10 cellular contexts compared by ENCODE assay signal in genomic region chr12:76866726-76867125, GRCh38. TPM values are rescaled to one million over a fixed set of nuclear protein-coding genes. Genes with fewer than 3 reads are reported as not detected.
A peak's percentile ranks its signal among the peaks of the same experiment; 100 is the strongest.
DNase-seq lines count a peak whose midpoint lies in the region; ATAC-seq and TF ChIP-seq lines count a peak whose summit lies in the region.
"Had no signal": no experiment of that assay in that cellular context is flagged by ENCODE, and none has a peak within 500 bp of the region (broad histone marks: within the 10 kb centered on the region; RNA-seq: fewer than 3 reads in every experiment).

No MANE protein-coding gene starts in this region.

- H3K27ac ChIP-seq in breast epithelium (peak overlapping the region; percentile 29 to 48), fibroblast of lung (ENCODE audit: insufficient read depth, low read length) (peak overlapping the region; percentile 57), tibial nerve (no peak overlapping the region)

- no peak for TF ChIP-seq EP300 in tibial nerve (IDR thresholded peaks at IDR 0.05)

- no peak for ATAC-seq in HG03039 (IDR thresholded peaks at IDR 0.05; ENCODE audit: unreplicated experiment)

- H3K27me3 ChIP-seq in breast epithelium (no peaks in the 10 kb centered on the region), MG63 (no peaks in the 10 kb centered on the region), fibroblast of lung (ENCODE audit: control insufficient read depth, insufficient read depth, low read length) (no peaks in the 10 kb centered on the region), tibial nerve (no peaks in the 10 kb centered on the region)

- WGBS in tibial nerve, 2 donors, result 71 to 74% methylated on average over 8 of the region's 8 CpGs

- intact Hi-C loops in breast epithelium (cut with DNase I; ENCODE audit: low total_unique reads) (no loop called here), MCF 10A (cut with micrococcal nuclease) (no loop called here), posterior vena cava (cut with DNase I) (no loop called here)

- H4K20me1 ChIP-seq in fibroblast of lung (ENCODE audit: control insufficient read depth, extremely low read depth, insufficient read depth, low read length), result no peaks in the 10 kb centered on the region

- H3K4me3 ChIP-seq in breast epithelium, result no peak overlapping the region
- no peak overlapping the region for H3K4me3 ChIP-seq in MG63
- no peak overlapping the region for H3K4me3 ChIP-seq in fibroblast of lung (replicated peaks in 1 of 4; ENCODE audit: control extremely low read depth in 1 of 4, insufficient read depth in 1 of 4, low read depth in 3 of 4, low read length in 4 of 4)
- H3K4me3 ChIP-seq in tibial nerve, result no peak overlapping the region

- no peaks in the 10 kb centered on the region for H3K36me3 Mint-ChIP-seq in MCF 10A (ENCODE audit: insufficient read depth, unreplicated experiment)

- H3K9me3 ChIP-seq in breast epithelium (no peaks in the 10 kb centered on the region), MG63 (no peaks in the 10 kb centered on the region), fibroblast of lung (ENCODE audit: control insufficient read depth, insufficient read depth, low read depth, low read length) (no peaks in the 10 kb centered on the region), tibial nerve (no peaks in the 10 kb centered on the region)

- H3K9me3 Mint-ChIP-seq in MCF 10A (ENCODE audit: unreplicated experiment), result no peaks in the 10 kb centered on the region
- H3K9me3 Mint-ChIP-seq: central memory CD8-positive, alpha-beta T cell had no signal

- H3K4me1 ChIP-seq in breast epithelium (no peaks in the 10 kb centered on the region), fibroblast of lung (ENCODE audit: control insufficient read depth, extremely low read depth, insufficient read depth, low read length) (peaks cover 24% of the 10 kb centered on the region), tibial nerve (peaks cover 0 to 10% (median 0%) of the 10 kb centered on the region in 4 donors)

- no peak overlapping the region for H3K4me3 Mint-ChIP-seq in MCF 10A (ENCODE audit: unreplicated experiment)
- H3K4me3 Mint-ChIP-seq: central memory CD8-positive, alpha-beta T cell had no signal

- DNase-seq in breast epithelium (ENCODE audit: low spot score in 2 of 2) (no peak), MCF 10A (ENCODE audit: unreplicated experiment) (no peak), MG63 (peak; percentile 65), fibroblast of lung (ENCODE audit: low read depth in 2 of 2) (peak; percentile 41 to 84), tibial nerve (ENCODE audit: low spot score in 2 of 2) (no peak), anterior cingulate cortex (lab: John Stamatoyannopoulos, UW) (no peak), posterior vena cava (ENCODE audit: low spot score) (no peak)
- DNase-seq: NCI-H1417 treated with DMSO at 0.1 percent for 48 hours had no signal

- H3K4me1 Mint-ChIP-seq in MCF 10A (ENCODE audit: insufficient read depth, unreplicated experiment), result no peaks in the 10 kb centered on the region
- H3K4me1 Mint-ChIP-seq: central memory CD8-positive, alpha-beta T cell had no signal

- CTCF ChIA-PET in MCF 10A (lab: Yijun Ruan, JAX), result interaction anchor here (1.2 to 1.3 kb wide), 2 partner anchors 9 to 46 kb away, joined by 3 to 4 read pairs; no protein-coding TSS in a partner anchor

- peak overlapping the region; percentile 30 for H3K4me2 ChIP-seq in fibroblast of lung (ENCODE audit: extremely low read depth, insufficient read depth, low read length)

- BruUV-seq in MCF 10A (replicated peaks; lab: Mats Ljungman, UMichigan), result no TSS peak

- no peaks in the 10 kb centered on the region for H3K79me2 ChIP-seq in fibroblast of lung (ENCODE audit: control insufficient read depth, insufficient read depth, low read length)

- no peak for TF ChIP-seq POLR2A in breast epithelium (IDR thresholded peaks at IDR 0.05)
- no peak for TF ChIP-seq POLR2A in tibial nerve (IDR thresholded peaks at IDR 0.05)

- POLR2A ChIA-PET in MCF 10A (lab: Yijun Ruan, JAX), result interaction anchor here (0.6 kb wide), 1 partner anchor 9 kb away, joined by 3 read pairs; no protein-coding TSS in a partner anchor

- H3K9ac ChIP-seq in fibroblast of lung (ENCODE audit: insufficient read depth, low read length), result no peak overlapping the region

- H2AFZ ChIP-seq in fibroblast of lung (ENCODE audit: low read length), result no peak overlapping the region

- TF ChIP-seq CTCF in breast epithelium (IDR thresholded peaks at IDR 0.05), result no peak
- TF ChIP-seq CTCF in MCF 10A (IDR thresholded peaks at IDR 0.05; ENCODE audit: unreplicated experiment), result no peak
- TF ChIP-seq CTCF in fibroblast of lung (conservative IDR thresholded peaks at IDR 0.05 in 1 of 2, IDR thresholded peaks at IDR 0.05 in 1 of 2; ENCODE audit: low read depth in 1 of 2, low read length in 2 of 2), result no peak
- no peak for TF ChIP-seq CTCF in tibial nerve (IDR thresholded peaks at IDR 0.05)

- H3K36me3 ChIP-seq in breast epithelium (no peaks in the 10 kb centered on the region), MG63 (no peaks in the 10 kb centered on the region), fibroblast of lung (ENCODE audit: control insufficient read depth, insufficient read depth, low read length) (no peaks in the 10 kb centered on the region), tibial nerve (no peaks in the 10 kb centered on the region)

- H3K27me3 Mint-ChIP-seq in MCF 10A (ENCODE audit: insufficient read depth, unreplicated experiment), result no peaks in the 10 kb centered on the region

- H3K27ac Mint-ChIP-seq in MCF 10A (ENCODE audit: low read depth, unreplicated experiment), result no peak overlapping the region

RNA-seq across cellular contexts. Expression of gene CSRP2, which starts 12.1 kb away (rescaled TPM):
- 10 to 100 TPM; 23.3 to 89.5 (median 38.3) TPM for total RNA-seq in breast epithelium
- 2.0 and 2.6 TPM in 2 replicates for total RNA-seq in MCF 10A (2022)
- 10.6 and 15.8 TPM in 2 replicates for total RNA-seq in MG63 (2014; rRNA removed; shearing (Covaris generic); ENCODE audit: low replicate concordance)
- total RNA-seq in fibroblast of lung, result 36.7 and 56.8 TPM in 2 replicates
- polyA plus RNA-seq in fibroblast of lung, result 63.5 and 199 TPM in 2 replicates
- polyA plus RNA-seq in fibroblast of lung (2012), result 58.4 and 183 TPM in 2 replicates
- polyA minus RNA-seq in fibroblast of lung (ENCODE audit: low replicate concordance), result 16.6 and 24.3 TPM in 2 replicates
- 10 to 100 TPM in 3 of 4 donors, 1 to 10 TPM in 1; 5.0 to 28.6 (median 18.4) TPM for total RNA-seq in tibial nerve
- 10 to 100 TPM; 22.5 to 25.0 TPM for total RNA-seq in posterior vena cava

Comparison
In these comparisons a context has a peak if more than half of its experiments do, and no peak if none do; other contexts are left out.
1. DNase-seq: peak in MG63 (single experiment) and fibroblast of lung (2 of 2); none in breast epithelium (0 of 2), MCF 10A (single experiment), tibial nerve (0 of 2), anterior cingulate cortex (0 of 58) and posterior vena cava (single experiment).
2. H3K27ac ChIP-seq: peak in breast epithelium (2 of 2) and fibroblast of lung (single experiment); none in tibial nerve (0 of 4).